In the genomic region with DNA sequence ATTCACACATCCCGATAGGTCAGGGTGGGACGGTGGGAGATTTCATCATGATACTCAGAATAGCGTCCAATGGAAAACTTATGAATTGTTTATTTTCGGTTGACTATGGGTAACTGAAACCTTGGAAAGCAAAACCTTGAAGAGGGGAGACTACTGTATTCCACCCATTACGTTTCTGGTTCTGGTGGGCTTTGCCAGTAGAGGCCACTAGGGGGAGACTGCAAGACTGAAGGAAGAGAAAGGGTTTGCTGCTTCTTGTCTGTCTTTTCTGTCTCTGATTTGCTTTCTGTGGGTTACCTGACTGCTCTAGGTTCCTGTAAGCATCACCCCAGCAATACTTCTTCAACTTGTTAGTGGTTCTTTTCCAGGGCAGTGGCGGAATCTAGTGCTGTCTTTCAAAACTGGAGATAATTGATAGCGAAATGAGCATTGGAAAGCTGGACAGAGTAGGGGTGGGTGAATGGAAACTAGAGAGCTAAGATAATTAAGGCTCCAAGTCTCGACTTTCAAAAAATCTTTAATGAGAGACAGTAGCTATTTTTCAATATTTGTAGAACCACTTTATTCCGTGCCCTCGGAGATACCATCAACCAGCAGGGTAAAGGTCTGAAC, we compare ENCODE assay signal across 8 cellular contexts. TPM values are rescaled to one million over a fixed set of nuclear protein-coding genes. Genes with fewer than 3 reads are reported as not detected.
A peak's percentile ranks its signal among the peaks of the same experiment; 100 is the strongest.
DNase-seq lines count a peak whose midpoint lies in the region; ATAC-seq, FAIRE-seq and TF ChIP-seq lines count a peak whose summit lies in the region.

No MANE protein-coding gene starts in this region.

- H2AFZ ChIP-seq in OCI-LY3 (ENCODE audit: low read depth, low read length), result no peak overlapping the region

- BruUV-seq in MCF 10A (replicated peaks; lab: Mats Ljungman, UMichigan), result no TSS peak

- no peaks in the 10 kb centered on the region for H3K36me3 ChIP-seq in breast epithelium
- no peaks in the 10 kb centered on the region for H3K36me3 ChIP-seq in OCI-LY3 (replicated peaks; ENCODE audit: low read depth, low read length)
- no peaks in the 10 kb centered on the region for H3K36me3 ChIP-seq in transverse colon

- H4K20me1 ChIP-seq in OCI-LY3 (ENCODE audit: insufficient read depth, low read length), result no peaks in the 10 kb centered on the region

- H3K9me3 ChIP-seq in breast epithelium (no peaks in the 10 kb centered on the region), OCI-LY3 (ENCODE audit: insufficient read depth, low read length) (no peaks in the 10 kb centered on the region), transverse colon (no peaks in the 10 kb centered on the region)

- H3K4me3 Mint-ChIP-seq in MCF 10A (ENCODE audit: unreplicated experiment), result no peak overlapping the region

- H3K79me2 ChIP-seq in OCI-LY3 (ENCODE audit: low read length), result no peaks in the 10 kb centered on the region

- no peak overlapping the region for H3K9ac ChIP-seq in OCI-LY3 (ENCODE audit: low read length)

- no peaks in the 10 kb centered on the region for H3K36me3 Mint-ChIP-seq in MCF 10A (ENCODE audit: insufficient read depth, unreplicated experiment)

- H3K4me2 ChIP-seq in OCI-LY3 (ENCODE audit: low read length), result no peak overlapping the region

- in situ Hi-C loops in transverse colon (cut with MboI; ENCODE audit: low pct_ligation_motif_present in 1 of 4, low pct_unique_long_range_greater_than_20kb in 1 of 4, low sequenced_read_pairs in 3 of 4), result loop anchor here in 2 of 4 donors (25.0 kb wide), 1 partner anchor 99 kb away; no protein-coding TSS in a partner anchor

- no peak for TF ChIP-seq EP300 in transverse colon (IDR thresholded peaks at IDR 0.05; ENCODE audit: low read depth)

- POLR2A ChIA-PET in MCF 10A (lab: Yijun Ruan, JAX), result no interaction called here

- H3K27me3 ChIP-seq in breast epithelium (no peaks in the 10 kb centered on the region), OCI-LY3 (ENCODE audit: low read depth, low read length) (peaks cover 9% of the 10 kb centered on the region), transverse colon (no peaks in the 10 kb centered on the region)

- TF ChIP-seq CTCF in MCF 10A (IDR thresholded peaks at IDR 0.05; ENCODE audit: unreplicated experiment), result peak; percentile 51
- TF ChIP-seq CTCF in breast epithelium (IDR thresholded peaks at IDR 0.05), result no peak
- TF ChIP-seq CTCF in OCI-LY3 (IDR thresholded peaks at IDR 0.05; ENCODE audit: low read depth, low read length), result peak; percentile 81
- TF ChIP-seq CTCF in epithelial cell of proximal tubule (conservative IDR thresholded peaks at IDR 0.05; ENCODE audit: low read depth, low read length), result peak; percentile 84
- TF ChIP-seq CTCF in transverse colon (IDR thresholded peaks at IDR 0.05), result peak in 4 of 5 experiments; percentile 16 to 48 (median 26)

- TF ChIP-seq POLR2A in breast epithelium (IDR thresholded peaks at IDR 0.05), result no peak
- no peak for TF ChIP-seq POLR2A in transverse colon (IDR thresholded peaks at IDR 0.05)

- H3K27ac Mint-ChIP-seq in MCF 10A (ENCODE audit: low read depth, unreplicated experiment), result no peak overlapping the region

- 77 to 84% methylated on average over 6 to 10 of the region's 10 CpGs for WGBS in transverse colon (ENCODE audit: low coverage in 1 of 2), 2 donors

- H3K9me3 Mint-ChIP-seq in MCF 10A (ENCODE audit: unreplicated experiment), result no peaks in the 10 kb centered on the region

- DNase-seq in MCF 10A (ENCODE audit: unreplicated experiment) (peak; percentile 37), breast epithelium (ENCODE audit: low spot score in 2 of 2) (no peak), epithelial cell of proximal tubule (ENCODE audit: low read depth) (no peak), transverse colon (no peak), T1000 (lab: John Stamatoyannopoulos, UW) (no peak), HTR-8/SVneo (ENCODE audit: insufficient read length, low spot score) (no peak)

- H3K27ac ChIP-seq in breast epithelium, result no peak overlapping the region
- H3K27ac ChIP-seq in OCI-LY3 (ENCODE audit: low read length), result no peak overlapping the region
- no peak overlapping the region for H3K27ac ChIP-seq in transverse colon

- H3K4me3 ChIP-seq in breast epithelium, result no peak overlapping the region
- no peak overlapping the region for H3K4me3 ChIP-seq in OCI-LY3 (ENCODE audit: low read length)
- no peak overlapping the region for H3K4me3 ChIP-seq in epithelial cell of proximal tubule (ENCODE audit: low read depth, low read length)
- H3K4me3 ChIP-seq in transverse colon, result no peak overlapping the region

- no peak for FAIRE-seq in HTR-8/SVneo (lab: Jason Lieb, UNC)

- CTCF ChIA-PET in MCF 10A (lab: Yijun Ruan, JAX), result interaction anchor here (1.0 to 1.5 kb wide), 3 partner anchors 8 to 11 kb away, joined by 4 to 6 read pairs (median 5); no protein-coding TSS in a partner anchor

- H3K4me1 ChIP-seq in breast epithelium (no peaks in the 10 kb centered on the region), OCI-LY3 (ENCODE audit: low read length) (peaks cover 6% of the 10 kb centered on the region), transverse colon (peaks cover 0 to 6% (median 3%) of the 10 kb centered on the region in 4 donors)

- ATAC-seq in HG02588 (IDR thresholded peaks at IDR 0.05; ENCODE audit: unreplicated experiment), result peak; percentile 72

- H3K4me1 Mint-ChIP-seq in MCF 10A (ENCODE audit: insufficient read depth, unreplicated experiment), result no peaks in the 10 kb centered on the region

- H3K27me3 Mint-ChIP-seq in MCF 10A (ENCODE audit: insufficient read depth, unreplicated experiment), result peaks cover 53% of the 10 kb centered on the region

- intact Hi-C loops in MCF 10A (cut with micrococcal nuclease), result no loop called here
- intact Hi-C loops in breast epithelium (cut with DNase I; ENCODE audit: low total_unique reads), result no loop called here
- intact Hi-C loops in transverse colon (cut with DNase I; ENCODE audit: low total_unique reads), result no loop called here

RNA-seq across cellular contexts. Expression of a gene that starts 27.0 kb away (rescaled TPM):
- total RNA-seq in MCF 10A (2022) (not detected in 2 replicates), breast epithelium (under 1 TPM in 2 of 3 donors, not detected in 1; under 0.01 to 0.15 TPM), epithelial cell of proximal tubule (not detected in 2 replicates), transverse colon (under 1 TPM in 3 of 4 donors, not detected in 1; 0.27 to 0.48 (median 0.37) TPM)

Comparison
In these comparisons a context has a peak if more than half of its experiments do, and no peak if none do; other contexts are left out.
1. CTCF ChIP-seq: peak in MCF 10A (single experiment), OCI-LY3 (single experiment), epithelial cell of proximal tubule (single experiment) and transverse colon (4 of 5); none in breast epithelium (0 of 3).